1 cellular context compared by ENCODE assay signal in genomic region chr9:6757132-6757987, GRCh38.
TF ChIP-seq lines count a peak whose summit lies in the region.

KDM4C (plus strand) TSS chr9:6757973; CDS start chr9:6792989, 35,016 bp downstream.

TF ChIP-seq in HepG2, 621 proteins besides CTCF, POLR2A, EP300 and RAD21 (continued from another document and continues in another):
- no peak for TF ChIP-seq ZNF503 (CRISPR knock-in tag; IDR thresholded peaks at IDR 0.05)
- no peak; the same call in 1 of the 2 replicates for TF ChIP-seq ZNF7 (CRISPR knock-in tag; IDR thresholded peaks at IDR 0.05)
- peak; percentile 85 for TF ChIP-seq ZFP36L1 (CRISPR knock-in tag; IDR thresholded peaks at IDR 0.05)
- peak; percentile 91 for TF ChIP-seq DRAP1 (CRISPR knock-in tag; IDR thresholded peaks at IDR 0.05)
- TF ChIP-seq HMGA1 (CRISPR knock-in tag; conservative IDR thresholded peaks at IDR 0.05) = no peak
- peak; percentile 93 for TF ChIP-seq ZBTB8A (CRISPR knock-in tag; IDR thresholded peaks at IDR 0.05; ENCODE audit: borderline replicate concordance, low read depth)
- peak; percentile 61; the same call in 1 of the 2 replicates for TF ChIP-seq ZNF446 (CRISPR knock-in tag; IDR thresholded peaks at IDR 0.05)
- TF ChIP-seq ZHX1 (CRISPR knock-in tag; IDR thresholded peaks at IDR 0.05; ENCODE audit: low read depth) = peak; percentile 96
- peak; percentile 76 for TF ChIP-seq ZFX (CRISPR knock-in tag; IDR thresholded peaks at IDR 0.05; ENCODE audit: low read depth)
- TF ChIP-seq SATB2 (CRISPR knock-in tag; IDR thresholded peaks at IDR 0.05) = no peak
- peak; percentile 95 for TF ChIP-seq ZNF678 (CRISPR knock-in tag; IDR thresholded peaks at IDR 0.05)
- TF ChIP-seq SKIL (CRISPR knock-in tag; IDR thresholded peaks at IDR 0.05; ENCODE audit: borderline replicate concordance) = 0 out of 2 replicates have a peak, but pooled peaks have one; percentile 4
- TF ChIP-seq ZBTB1 (CRISPR knock-in tag; IDR thresholded peaks at IDR 0.05; ENCODE audit: borderline replicate concordance) = no peak
- peak; percentile 15; the same call in 1 of the 2 replicates for TF ChIP-seq STAG1 (CRISPR knock-in tag; IDR thresholded peaks at IDR 0.05)
- TF ChIP-seq YY1 (IDR thresholded peaks at IDR 0.05; ENCODE audit: insufficient read depth, insufficient replicate concordance, low read depth, low read length) = peak; percentile 87
- TF ChIP-seq ZNF572 (CRISPR knock-in tag; IDR thresholded peaks at IDR 0.05) = 0 out of 2 replicates have a peak, but pooled peaks have one; percentile 38
- TF ChIP-seq ZSCAN30 (CRISPR knock-in tag; IDR thresholded peaks at IDR 0.05) = no peak
- peak; percentile 76 for TF ChIP-seq ZNF547 (CRISPR knock-in tag; IDR thresholded peaks at IDR 0.05)
- no peak for TF ChIP-seq MTF2 (CRISPR knock-in tag; IDR thresholded peaks at IDR 0.05; ENCODE audit: borderline replicate concordance)
- TF ChIP-seq ZNF512 (CRISPR knock-in tag; IDR thresholded peaks at IDR 0.05) = no peak
- no peak for TF ChIP-seq NPAS2 (CRISPR knock-in tag; IDR thresholded peaks at IDR 0.05; ENCODE audit: borderline replicate concordance)
- TF ChIP-seq CHCHD3 (CRISPR knock-in tag; IDR thresholded peaks at IDR 0.05) = peak; percentile 92; the same call in 1 of the 2 replicates
- TF ChIP-seq POLR2AphosphoS5 (IDR thresholded peaks at IDR 0.05; ENCODE audit: low read depth, low read length) = peak; percentile 94
- peak; percentile 90 for TF ChIP-seq KLF12 (CRISPR knock-in tag; IDR thresholded peaks at IDR 0.05; ENCODE audit: borderline replicate concordance)
- peak; percentile 82 for TF ChIP-seq ZSCAN21 (CRISPR knock-in tag; IDR thresholded peaks at IDR 0.05; ENCODE audit: borderline replicate concordance)
- no peak for TF ChIP-seq NFATC3 (CRISPR knock-in tag; IDR thresholded peaks at IDR 0.05)
- TF ChIP-seq SCMH1 (CRISPR knock-in tag; IDR thresholded peaks at IDR 0.05; ENCODE audit: borderline replicate concordance) = no peak
- TF ChIP-seq ZNF670 (CRISPR knock-in tag; IDR thresholded peaks at IDR 0.05; ENCODE audit: borderline replicate concordance) = peak; percentile 83; the same call in 1 of the 2 replicates
- no peak; the same call in 1 of the 2 replicates for TF ChIP-seq STAT5B (CRISPR knock-in tag; IDR thresholded peaks at IDR 0.05)
- TF ChIP-seq FOXO4 (CRISPR knock-in tag; conservative IDR thresholded peaks at IDR 0.05) = 0 out of 2 replicates have a peak, but pooled peaks have one; percentile 72
- TF ChIP-seq ERF (CRISPR knock-in tag; IDR thresholded peaks at IDR 0.05) = peak; percentile 64
- TF ChIP-seq SRF (IDR thresholded peaks at IDR 0.05; ENCODE audit: low read depth, low read length) = peak; percentile 54; the same call in 1 of the 2 replicates
- TF ChIP-seq ZNF773 (CRISPR knock-in tag; IDR thresholded peaks at IDR 0.05; ENCODE audit: borderline replicate concordance) = peak; percentile 74; the same call in 1 of the 2 replicates
- TF ChIP-seq PPARG (CRISPR knock-in tag; conservative IDR thresholded peaks at IDR 0.05) = no peak; the same call in 1 of the 2 replicates
- TF ChIP-seq ZNF224 (CRISPR knock-in tag; IDR thresholded peaks at IDR 0.05) = no peak; the same call in 1 of the 2 replicates
- TF ChIP-seq YEATS2 (CRISPR knock-in tag; IDR thresholded peaks at IDR 0.05; ENCODE audit: borderline replicate concordance) = peak; percentile 75; the same call in 1 of the 2 replicates
- TF ChIP-seq ZNF576 (CRISPR knock-in tag; IDR thresholded peaks at IDR 0.05) = peak; percentile 42; the same call in 1 of the 2 replicates
- TF ChIP-seq ZNF747 (CRISPR knock-in tag; IDR thresholded peaks at IDR 0.05; ENCODE audit: borderline replicate concordance) = peak; percentile 85
- TF ChIP-seq CSRNP2 (CRISPR knock-in tag; conservative IDR thresholded peaks at IDR 0.05; ENCODE audit: low read depth) = no peak
- peak; percentile 69 for TF ChIP-seq NFIC (IDR thresholded peaks at IDR 0.05; ENCODE audit: low read length)
- TF ChIP-seq ZBTB4 (CRISPR knock-in tag; IDR thresholded peaks at IDR 0.05; ENCODE audit: borderline replicate concordance) = no peak
- peak; percentile 74 for TF ChIP-seq ZNF563 (CRISPR knock-in tag; IDR thresholded peaks at IDR 0.05)
- TF ChIP-seq HES4 (CRISPR knock-in tag; IDR thresholded peaks at IDR 0.05; ENCODE audit: borderline replicate concordance) = peak; percentile 49; the same call in 1 of the 2 replicates
- no peak for TF ChIP-seq GLI4 (CRISPR knock-in tag; IDR thresholded peaks at IDR 0.05; ENCODE audit: borderline replicate concordance)
- 0 out of 2 replicates have a peak, but pooled peaks have one; percentile 31 for TF ChIP-seq RARA (CRISPR knock-in tag; IDR thresholded peaks at IDR 0.05)
